ENCODE assay signal across 1 cellular context in genomic region chr1:117339866-117340357, GRCh38.
TF ChIP-seq lines count a peak whose summit lies in the region.

No MANE protein-coding gene starts in this region.

TF ChIP-seq in K562, 482 proteins besides CTCF, POLR2A, EP300 and RAD21 (continued from another document and continues in another):
- TF ChIP-seq PURB (CRISPR knock-in tag; IDR thresholded peaks at IDR 0.05; ENCODE audit: low read depth) (no peak), E2F3 (CRISPR knock-in tag; IDR thresholded peaks at IDR 0.05) (peak; percentile 34; the same call in 1 of the 2 replicates), MAFK (IDR thresholded peaks at IDR 0.05; ENCODE audit: low read length) (peak; percentile 34; the same call in 1 of the 2 replicates), FOXA3 (CRISPR knock-in tag; conservative IDR thresholded peaks at IDR 0.05 in 1 of 2, IDR thresholded peaks at IDR 0.05 in 1 of 2) (peak in 1 of 2 experiments; percentile 50; a peak in 2 of 4 replicates), STAT5B (CRISPR knock-in tag; IDR thresholded peaks at IDR 0.05) (no peak), TAF7 (tag; IDR thresholded peaks at IDR 0.05) (no peak), JUN (IDR thresholded peaks at IDR 0.05; ENCODE audit: borderline replicate concordance, low read depth, low read length) (0 out of 2 replicates have a peak, but pooled peaks have one; percentile 46), JUN (CRISPR knock-in tag; IDR thresholded peaks at IDR 0.05; ENCODE audit: borderline replicate concordance) (no peak), KLF6 (CRISPR knock-in tag; IDR thresholded peaks at IDR 0.05; ENCODE audit: borderline replicate concordance) (peak; percentile 84; the same call in 1 of the 2 replicates), ZNF644 (tag; IDR thresholded peaks at IDR 0.05; ENCODE audit: low read depth) (peak; percentile 80; the same call in 1 of the 2 replicates), IRF9 (tag; IDR thresholded peaks at IDR 0.05) (no peak), SRSF1 (IDR thresholded peaks at IDR 0.05; ENCODE audit: low read depth, low read length) (no peak), ATF4 (CRISPR knock-in tag; IDR thresholded peaks at IDR 0.05) (no peak), ZNF311 (CRISPR knock-in tag; IDR thresholded peaks at IDR 0.05) (no peak), BMI1 (IDR thresholded peaks at IDR 0.05; ENCODE audit: low read length) (no peak), E2F6 (IDR thresholded peaks at IDR 0.05; ENCODE audit: borderline replicate concordance in 1 of 2, extremely low read depth in 1 of 2, insufficient read depth in 1 of 2, insufficient read length in 1 of 2, low read depth in 1 of 2, low read length in 1 of 2, poor library complexity in 1 of 2, severe bottlenecking in 1 of 2) (peak; percentile 72 to 79), ZNF444 (CRISPR knock-in tag; IDR thresholded peaks at IDR 0.05) (no peak), GATAD2B (IDR thresholded peaks at IDR 0.05; ENCODE audit: borderline replicate concordance) (no peak), MBD2 (IDR thresholded peaks at IDR 0.05; ENCODE audit: borderline replicate concordance, low read depth) (no peak), SRSF9 (IDR thresholded peaks at IDR 0.05; ENCODE audit: borderline replicate concordance, low read depth, low read length) (no peak), ZC3H8 (IDR thresholded peaks at IDR 0.05) (no peak), GATA2 (CRISPR knock-in tag; IDR thresholded peaks at IDR 0.05) (peak; percentile 42; the same call in 1 of the 2 replicates), CREB3L1 (IDR thresholded peaks at IDR 0.05; ENCODE audit: borderline replicate concordance, low read depth) (peak; percentile 51; the same call in 1 of the 2 replicates), XRCC3 (IDR thresholded peaks at IDR 0.05) (no peak), RREB1 (CRISPR knock-in tag; IDR thresholded peaks at IDR 0.05) (0 out of 2 replicates have a peak, but pooled peaks have one; percentile 30), SNIP1 (IDR thresholded peaks at IDR 0.05; ENCODE audit: low read depth) (no peak), ZSCAN32 (CRISPR knock-in tag; IDR thresholded peaks at IDR 0.05) (no peak), ZBTB43 (CRISPR knock-in tag; IDR thresholded peaks at IDR 0.05) (no peak), ZNF354B (CRISPR knock-in tag; IDR thresholded peaks at IDR 0.05) (no peak), ZNF143 (CRISPR knock-in tag; IDR thresholded peaks at IDR 0.05) (no peak), DACH1 (IDR thresholded peaks at IDR 0.05; ENCODE audit: partially characterized antibody) (peak; percentile 97), ZNF253 (CRISPR knock-in tag; conservative IDR thresholded peaks at IDR 0.05) (no peak), NFE2L1 (tag; IDR thresholded peaks at IDR 0.05; ENCODE audit: borderline replicate concordance, low read depth) (no peak), TAF9B (IDR thresholded peaks at IDR 0.05; ENCODE audit: partially characterized antibody) (peak; percentile 73), ZNF561 (CRISPR knock-in tag; conservative IDR thresholded peaks at IDR 0.05) (no peak), SMAD4 (CRISPR knock-in tag; conservative IDR thresholded peaks at IDR 0.05) (no peak; the same call in none of the 2 replicates), EP400 (IDR thresholded peaks at IDR 0.05) (peak; percentile 50), ZBTB11 (CRISPR knock-in tag; IDR thresholded peaks at IDR 0.05) (peak in 1 of 3 experiments; percentile 65; a peak in 1 of 6 replicates), HNRNPL (IDR thresholded peaks at IDR 0.05; ENCODE audit: low read depth, low read length) (no peak), ZBTB7A (IDR thresholded peaks at IDR 0.05; ENCODE audit: borderline replicate concordance, control insufficient read depth, low read depth, low read length) (no peak), E4F1 (CRISPR knock-in tag; IDR thresholded peaks at IDR 0.05; ENCODE audit: borderline replicate concordance) (no peak), GTF2F1 (IDR thresholded peaks at IDR 0.05; ENCODE audit: low read depth, low read length) (no peak), CTBP1 (IDR thresholded peaks at IDR 0.05; ENCODE audit: borderline replicate concordance) (peak; percentile 68; the same call in 1 of the 2 replicates), HES1 (IDR thresholded peaks at IDR 0.05; ENCODE audit: low read depth) (no peak), BCL6 (CRISPR knock-in tag; IDR thresholded peaks at IDR 0.05) (no peak), HNRNPK (IDR thresholded peaks at IDR 0.05; ENCODE audit: low read depth, low read length, poor library complexity, severe bottlenecking) (no peak), ZNF140 (CRISPR knock-in tag; IDR thresholded peaks at IDR 0.05) (no peak), TARDBP (IDR thresholded peaks at IDR 0.05) (no peak), KAT7 (CRISPR knock-in tag; IDR thresholded peaks at IDR 0.05; ENCODE audit: borderline replicate concordance) (no peak), NELFE (IDR thresholded peaks at IDR 0.05; ENCODE audit: insufficient read depth, insufficient read length) (no peak), ZNF274 (IDR thresholded peaks at IDR 0.05; ENCODE audit: borderline replicate concordance, low read depth, low read length) (no peak)
